14 cellular contexts compared by ENCODE assay signal in the genomic region with DNA sequence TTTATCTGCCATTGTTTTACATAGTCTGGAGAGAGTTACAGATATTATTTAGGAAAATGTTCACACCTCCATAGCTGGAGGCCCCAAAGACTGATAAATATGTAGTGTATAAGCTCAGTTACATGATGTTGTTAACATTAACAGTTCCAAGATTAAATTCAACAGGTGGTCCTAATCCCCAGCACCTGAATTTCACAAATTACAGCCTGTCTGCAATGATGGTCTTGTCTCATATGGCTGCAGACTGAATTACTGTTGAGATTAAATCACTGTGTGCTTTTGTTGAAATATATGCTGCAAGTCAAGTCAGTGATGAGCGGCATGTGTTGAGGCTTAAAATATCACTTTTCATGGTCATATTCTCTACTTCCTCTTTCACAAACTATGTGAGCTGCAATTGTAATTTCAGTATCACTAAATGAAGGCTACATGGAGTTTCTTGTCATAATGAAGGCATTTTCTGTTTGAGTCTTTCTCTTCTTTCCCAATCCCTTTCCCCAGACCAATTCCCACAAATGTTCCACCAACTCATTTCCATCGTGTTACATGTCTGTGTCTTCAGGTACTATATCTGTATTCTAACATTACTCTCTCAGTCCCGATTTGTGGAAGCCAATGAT. TPM values are rescaled to one million over a fixed set of nuclear protein-coding genes. Genes with fewer than 3 reads are reported as not detected.
DNase-seq lines count a peak whose midpoint lies in the region; ATAC-seq lines count a peak whose summit lies in the region.
"Had no signal": no experiment of that assay in that cellular context is flagged by ENCODE, and none has a peak within 500 bp of the region (broad histone marks: within the 10 kb centered on the region; RNA-seq: fewer than 3 reads in every experiment).

No MANE protein-coding gene starts in this region.

- peaks cover 31% of the 10 kb centered on the region for H3K27me3 ChIP-seq in MG63

- H3K4me3 ChIP-seq in MG63, result no peak overlapping the region
- H3K4me3 ChIP-seq: left ventricle myocardium inferior, right atrium auricular region had no signal

- no peaks in the 10 kb centered on the region for H3K9me3 ChIP-seq in MG63
- H3K9me3 ChIP-seq: left ventricle myocardium inferior, right atrium auricular region had no signal

- peak; percentile 9 for DNase-seq in NAMALWA (ENCODE audit: low spot score)
- DNase-seq in MG63, result no peak
- no peak for DNase-seq in HCEC 1CT
- no peak for DNase-seq in iPS-NIHi7 (ENCODE audit: extremely low spot score)
- DNase-seq: foreskin keratinocyte, left ventricle myocardium inferior, NCI-H510A, T-helper 2 cell had no signal

- ATAC-seq in GM18502 (IDR thresholded peaks at IDR 0.05; ENCODE audit: poor library complexity, unreplicated experiment) (peak; percentile 94), GM21360 (IDR thresholded peaks at IDR 0.05; ENCODE audit: unreplicated experiment) (peak; percentile 95), HG03039 (IDR thresholded peaks at IDR 0.05; ENCODE audit: unreplicated experiment) (peak; percentile 92), esophagus mucosa (no peak)
- ATAC-seq: foreskin keratinocyte had no signal

- H3K36me3 ChIP-seq in MG63, result no peaks in the 10 kb centered on the region
- H3K36me3 ChIP-seq: left ventricle myocardium inferior, right atrium auricular region had no signal

RNA-seq across cellular contexts. Expression of gene ST6GALNAC5, which starts 4.2 kb away (rescaled TPM):
- 0.46 TPM in 1 of 2 replicates, not detected in the other for total RNA-seq in MG63 (2014; rRNA removed; shearing (Covaris generic); ENCODE audit: low replicate concordance)
- 0.96 TPM for total RNA-seq in esophagus mucosa
- total RNA-seq: B cell had no signal
